8 cellular contexts compared by ENCODE assay signal in genomic region chr10:96587255-96588059, GRCh38. TPM values are rescaled to one million over a fixed set of nuclear protein-coding genes. Genes with fewer than 3 reads are reported as not detected.
DNase-seq lines count a peak whose midpoint lies in the region; ATAC-seq and TF ChIP-seq lines count a peak whose summit lies in the region.

No MANE protein-coding gene starts in this region.

- H4K20me1 ChIP-seq in Loucy (ENCODE audit: insufficient read depth, low read length, poor library complexity, severe bottlenecking) = peaks cover 40% of the 10 kb centered on the region

- H2AFZ ChIP-seq in Loucy (ENCODE audit: low read length) = peak overlapping the region; percentile 76

- H3K9me3 ChIP-seq in Loucy (ENCODE audit: insufficient read depth, low read depth, low read length) (no peaks in the 10 kb centered on the region), esophagus (ENCODE audit: control insufficient read depth in 2 of 2, insufficient read depth in 1 of 2, low read depth in 1 of 2, low read length in 1 of 2) (no peaks in the 10 kb centered on the region), muscle layer of duodenum (ENCODE audit: control insufficient read depth in 1 of 2, low read length in 2 of 2) (no peaks in the 10 kb centered on the region), upper lobe of right lung (no peaks in the 10 kb centered on the region)

- H3K4me3 ChIP-seq in Loucy (ENCODE audit: low read length, poor library complexity, severe bottlenecking) (peak overlapping the region; percentile 79), esophagus (ENCODE audit: low read depth in 1 of 2, low read length in 2 of 2) (peak overlapping the region; percentile 97 to 98), muscle layer of duodenum (ENCODE audit: low read depth in 1 of 2, low read length in 2 of 2) (peak overlapping the region; percentile 60 to 81), upper lobe of right lung (peak overlapping the region; percentile 92)

- H3K4me1 ChIP-seq in Loucy (ENCODE audit: insufficient read depth, low read length, poor library complexity, severe bottlenecking) (peaks cover 39% of the 10 kb centered on the region), esophagus (ENCODE audit: control insufficient read depth in 2 of 2, insufficient read depth in 2 of 2, low read length in 1 of 2) (no peaks in the 10 kb centered on the region), muscle layer of duodenum (ENCODE audit: control insufficient read depth in 1 of 2, insufficient read depth in 2 of 2, low read length in 2 of 2) (peaks cover 11 to 37% of the 10 kb centered on the region in 2 donors), upper lobe of right lung (peaks cover 41% of the 10 kb centered on the region)

- WGBS in esophagus, 2 donors = 3% methylated on average over 25 of the region's 25 CpGs

- DNase-seq in activated CD8-positive, alpha-beta memory T cell treated with anti-CD3 and anti-CD28 coated beads, Interleukin-2, amount 50 U/mL, for 1 hour (ENCODE audit: extremely low read depth) = peak; percentile 44
- DNase-seq in activated CD8-positive, alpha-beta memory T cell treated with anti-CD3 and anti-CD28 coated beads for 24 hours = no peak
- DNase-seq in T1000 (lab: John Stamatoyannopoulos, UW) (peak; percentile 87), upper lobe of right lung (no peak)

- intact Hi-C loops in upper lobe of right lung (cut with DNase I) = no loop called here

- no peaks in the 10 kb centered on the region for H3K9me2 ChIP-seq in Loucy (replicated peaks; ENCODE audit: low read depth, low read length)

- peaks cover 43% of the 10 kb centered on the region for H3K79me2 ChIP-seq in Loucy (ENCODE audit: insufficient read depth, low read length)

- H3K27me3 ChIP-seq in Loucy (ENCODE audit: insufficient read depth, low read length, poor library complexity, severe bottlenecking) (no peaks in the 10 kb centered on the region), esophagus (ENCODE audit: control insufficient read depth in 1 of 2, insufficient read depth in 2 of 2, low read length in 2 of 2) (no peaks in the 10 kb centered on the region), muscle layer of duodenum (ENCODE audit: low read depth, low read length) (no peaks in the 10 kb centered on the region), upper lobe of right lung (no peaks in the 10 kb centered on the region)

- no peaks in the 10 kb centered on the region for H3F3A ChIP-seq in Loucy (ENCODE audit: low read depth)

- ATAC-seq in upper lobe of right lung (no peak), HG02884 (IDR thresholded peaks at IDR 0.05; ENCODE audit: unreplicated experiment) (no peak)

- H3K9ac ChIP-seq in Loucy (ENCODE audit: low read depth, low read length, poor library complexity, severe bottlenecking) = peak overlapping the region; percentile 84

- peak overlapping the region; percentile 98 to 99 for H3K27ac ChIP-seq in esophagus (ENCODE audit: low read depth in 2 of 2, low read length in 1 of 2)
- peak overlapping the region; percentile 92 for H3K27ac ChIP-seq in muscle layer of duodenum (ENCODE audit: low read length)
- peak overlapping the region; percentile 97 for H3K27ac ChIP-seq in upper lobe of right lung

- peak overlapping the region; percentile 93 for H3K4me2 ChIP-seq in Loucy (ENCODE audit: low read depth, low read length, poor library complexity, severe bottlenecking)

- H3K36me3 ChIP-seq in Loucy (ENCODE audit: insufficient read depth, low read length) (no peaks in the 10 kb centered on the region), esophagus (ENCODE audit: control insufficient read depth in 2 of 2, insufficient read depth in 2 of 2, low read length in 1 of 2) (no peaks in the 10 kb centered on the region), muscle layer of duodenum (ENCODE audit: control insufficient read depth in 1 of 2, insufficient read depth in 2 of 2, low read length in 2 of 2) (peaks cover 0 to 9% of the 10 kb centered on the region in 2 donors), upper lobe of right lung (no peaks in the 10 kb centered on the region)

- TF ChIP-seq CTCF in Loucy (conservative IDR thresholded peaks at IDR 0.05; ENCODE audit: low read length) (no peak), upper lobe of right lung (IDR thresholded peaks at IDR 0.05) (no peak)

RNA-seq across cellular contexts. Expression of gene TM9SF3, which starts 0.6 kb away (rescaled TPM):
- 10 to 100 TPM; 21.0 to 29.6 TPM for polyA plus RNA-seq in esophagus
- total RNA-seq in upper lobe of right lung = 123 TPM

Comparison
In these comparisons a context has a peak if more than half of its experiments do, and no peak if none do; other contexts are left out.
1. DNase-seq: peak in activated CD8-positive, alpha-beta memory T cell treated with anti-CD3 and anti-CD28 coated beads, Interleukin-2, amount 50 U/mL, for 1 hour (single experiment) and T1000 (single experiment); none in activated CD8-positive, alpha-beta memory T cell treated with anti-CD3 and anti-CD28 coated beads for 24 hours (single experiment) and upper lobe of right lung (single experiment).
2. Peak in every context shown above with its lines, with median percentiles within 50 percentile points of each other: H3K4me3 ChIP-seq and H3K27ac ChIP-seq.